27 cellular contexts compared by ENCODE assay signal in genomic region chr15:61374848-61375247, GRCh38.
"Had no signal": no experiment of that assay in that cellular context is flagged by ENCODE, and none has a peak within 500 bp of the region (broad histone marks: within the 10 kb centered on the region; RNA-seq: fewer than 3 reads in every experiment).

No MANE protein-coding gene starts in this region.

- H3K27me3 ChIP-seq: colonic mucosa, dorsolateral prefrontal cortex, esophagus muscularis mucosa, esophagus squamous epithelium, gastrocnemius medialis, gastroesophageal sphincter, heart left ventricle, heart right ventricle had no signal

- DNase-seq: colonic mucosa; cortex of kidney; dermis blood vessel endothelial cell; dorsolateral prefrontal cortex; effector CD4-positive, alpha-beta T cell; effector CD8-positive, alpha-beta T cell; effector memory CD4-positive, alpha-beta T cell; effector memory CD8-positive, alpha-beta T cell; endodermal cell; erythroblast; esophagus squamous epithelium; foreskin fibroblast; foreskin melanocyte; gastrocnemius medialis; glutamatergic neuron; head of caudate nucleus; heart left ventricle; heart right ventricle had no signal

- H3K4me3 ChIP-seq: colonic mucosa, coronary artery, dorsolateral prefrontal cortex, esophagus muscularis mucosa, esophagus squamous epithelium, gastrocnemius medialis, gastroesophageal sphincter, heart left ventricle, heart right ventricle had no signal

- H3K4me1 ChIP-seq: colonic mucosa, esophagus muscularis mucosa, esophagus squamous epithelium, foreskin keratinocyte, gastrocnemius medialis, gastroesophageal sphincter, heart left ventricle, heart right ventricle had no signal

- H3K36me3 ChIP-seq: colonic mucosa, esophagus muscularis mucosa, esophagus squamous epithelium, gastrocnemius medialis, gastroesophageal sphincter, heart left ventricle, heart right ventricle had no signal

- ATAC-seq: effector memory CD8-positive, alpha-beta T cell; esophagus mucosa; foreskin keratinocyte; gastrocnemius medialis; gastroesophageal sphincter; heart left ventricle; heart right ventricle had no signal

- H3K9me3 ChIP-seq: colonic mucosa, esophagus muscularis mucosa, esophagus squamous epithelium, gastrocnemius medialis, gastroesophageal sphincter, heart left ventricle, heart right ventricle had no signal

- FAIRE-seq: colon, endometrium, endothelial cell of umbilical vein had no signal

- H3K27ac ChIP-seq: colonic mucosa, coronary artery, dorsolateral prefrontal cortex, epithelial cell of prostate, esophagus muscularis mucosa, esophagus squamous epithelium, foreskin keratinocyte, gastrocnemius medialis, gastroesophageal sphincter, heart left ventricle, heart right ventricle had no signal
